In the genomic region with DNA sequence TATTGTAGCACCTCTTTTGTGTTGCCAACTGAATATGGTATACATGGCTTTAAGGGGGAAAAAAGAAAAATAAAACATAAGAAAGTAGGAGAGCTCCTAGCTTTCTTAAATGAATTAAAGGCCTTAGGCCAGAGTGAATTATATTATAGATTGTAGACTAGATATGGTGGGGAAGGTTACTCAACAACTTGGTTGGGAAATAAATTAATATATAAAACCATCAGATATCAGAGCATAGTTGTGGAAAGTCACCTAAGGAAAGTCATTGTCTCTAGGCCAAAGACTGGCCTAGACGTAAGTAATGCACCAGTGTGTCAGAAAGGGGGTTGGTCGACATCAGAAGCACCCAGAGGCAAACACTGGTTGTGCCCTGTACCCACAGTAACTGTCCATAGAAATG, we compare ENCODE assay signal across 10 cellular contexts.
DNase-seq lines count a peak whose midpoint lies in the region; ATAC-seq, FAIRE-seq and TF ChIP-seq lines count a peak whose summit lies in the region.
"Had no signal": no experiment of that assay in that cellular context is flagged by ENCODE, and none has a peak within 500 bp of the region (broad histone marks: within the 10 kb centered on the region; RNA-seq: fewer than 3 reads in every experiment).

No MANE protein-coding gene starts in this region.

- BruUV-seq in OCI-LY7 (replicated peaks; lab: Mats Ljungman, UMichigan), result no TSS peak

- peaks cover 0 to 5% (median 0%) of the 10 kb centered on the region in 8 donors for H3K9me3 Mint-ChIP-seq in CD4-positive, alpha-beta memory T cell
- H3K9me3 Mint-ChIP-seq: endodermal cell had no signal

- H3K4me2 ChIP-seq in OCI-LY7 (ENCODE audit: low read length), result peak overlapping the region; percentile 54; the same call in 1 of the 2 replicates

- in situ Hi-C loops in GM13977 (cut with MboI; ENCODE audit: low pct_unique_long_range_greater_than_20kb, low sequenced_read_pairs, unreplicated experiment), result no loop called here

- H3K9me3 ChIP-seq in CD4-positive, alpha-beta memory T cell (ENCODE audit: control insufficient read depth in 1 of 2, low read length in 2 of 2), result no peaks in the 10 kb centered on the region
- H3K9me3 ChIP-seq in OCI-LY7 (ENCODE audit: low read length) (no peaks in the 10 kb centered on the region), colonic mucosa (no peaks in the 10 kb centered on the region), pancreas (no peaks in the 10 kb centered on the region)

- no peak overlapping the region for H3K4me3 ChIP-seq in CD4-positive, alpha-beta memory T cell (ENCODE audit: low read length in 2 of 2)
- H3K4me3 ChIP-seq in OCI-LY7 (ENCODE audit: low read depth, low read length, poor library complexity, severe bottlenecking), result no peak overlapping the region
- no peak overlapping the region for H3K4me3 ChIP-seq in colonic mucosa
- H3K4me3 ChIP-seq in pancreas, result no peak overlapping the region

- H3K4me1 ChIP-seq in CD4-positive, alpha-beta memory T cell (ENCODE audit: insufficient read depth, low read length), result peaks cover 53% of the 10 kb centered on the region
- peaks cover 14% of the 10 kb centered on the region for H3K4me1 ChIP-seq in OCI-LY7 (ENCODE audit: insufficient read depth, low read length, poor library complexity, severe bottlenecking)
- no peaks in the 10 kb centered on the region for H3K4me1 ChIP-seq in colonic mucosa
- peaks cover 25 to 40% (median 37%) of the 10 kb centered on the region in 3 donors for H3K4me1 ChIP-seq in pancreas

- CTCF ChIA-PET in CD4-positive, alpha-beta memory T cell (lab: Charles Lee; ENCODE audit: partially characterized antibody), result interaction anchor here (1.2 to 1.7 kb wide), 2 partner anchors 278 to 570 kb away, joined by 3 to 4 read pairs; no protein-coding TSS in a partner anchor
- CTCF ChIA-PET in OCI-LY7 (lab: Charles Lee; ENCODE audit: unreplicated experiment), result no interaction called here

- H3K9ac ChIP-seq in colonic mucosa (ENCODE audit: low read depth in 2 of 2, low read length in 2 of 2), result no peak overlapping the region

- H4K20me1 ChIP-seq in OCI-LY7 (ENCODE audit: insufficient read depth, low read length), result no peaks in the 10 kb centered on the region

- H3K36me3 Mint-ChIP-seq in CD4-positive, alpha-beta memory T cell, result no peaks in the 10 kb centered on the region

- no peaks in the 10 kb centered on the region for H3K79me2 ChIP-seq in OCI-LY7 (ENCODE audit: insufficient read depth, low read depth, low read length)

- no peak overlapping the region for H2AFZ ChIP-seq in OCI-LY7 (ENCODE audit: low read length)

- no peaks in the 10 kb centered on the region for H3K36me3 ChIP-seq in CD4-positive, alpha-beta memory T cell (ENCODE audit: insufficient read depth, low read length)
- H3K36me3 ChIP-seq in OCI-LY7 (ENCODE audit: insufficient read depth, low read length) (no peaks in the 10 kb centered on the region), colonic mucosa (no peaks in the 10 kb centered on the region), pancreas (no peaks in the 10 kb centered on the region)

- ATAC-seq in pancreas (no peak), HG02763 (IDR thresholded peaks at IDR 0.05; ENCODE audit: unreplicated experiment) (no peak), GM18870 (IDR thresholded peaks at IDR 0.05; ENCODE audit: unreplicated experiment) (no peak), HG03565 (IDR thresholded peaks at IDR 0.05; ENCODE audit: unreplicated experiment) (no peak)

- whole genome bisulfite sequencing in pancreas, 2 donors, result 95 to 96% methylated on average over 2 of the region's 2 CpGs

- POLR2A ChIA-PET in CD4-positive, alpha-beta memory T cell (lab: Charles Lee; ENCODE audit: partially characterized antibody), result interaction anchor here (0.8 to 2.0 kb wide), 7 partner anchors 12 to 603 kb away, joined by 3 to 10 read pairs (median 3); partner anchors contain the start of gene ZFP36L1
- POLR2A ChIA-PET in OCI-LY7 (lab: Charles Lee), result interaction anchor here (0.6 to 1.1 kb wide), 3 partner anchors 17 to 375 kb away, joined by 3 read pairs; no protein-coding TSS in a partner anchor

- no peak for DNase-seq in CD4-positive, alpha-beta memory T cell
- DNase-seq in OCI-LY7 (ENCODE audit: low spot score), result no peak
- no peak for DNase-seq in colonic mucosa
- no peak for DNase-seq in pancreas
- no peak for DNase-seq in GM13977 (ENCODE audit: low spot score)
- DNase-seq: endodermal cell had no signal

- TF ChIP-seq CTCF in OCI-LY7 (conservative IDR thresholded peaks at IDR 0.05; ENCODE audit: low read length), result no peak
- TF ChIP-seq CTCF in colonic mucosa (IDR thresholded peaks at IDR 0.05), result no peak
- no peak for TF ChIP-seq CTCF in pancreas (IDR thresholded peaks at IDR 0.05)
- no peak for TF ChIP-seq CTCF in GM13977 (IDR thresholded peaks at IDR 0.05; ENCODE audit: extremely low read depth, insufficient read depth, missing control alignments)

- H3K9me2 ChIP-seq in OCI-LY7 (ENCODE audit: insufficient read depth, low read length), result no peaks in the 10 kb centered on the region

- H3K27me3 ChIP-seq in CD4-positive, alpha-beta memory T cell (ENCODE audit: insufficient read depth, low read length), result no peaks in the 10 kb centered on the region
- H3K27me3 ChIP-seq in colonic mucosa (no peaks in the 10 kb centered on the region), pancreas (no peaks in the 10 kb centered on the region)

- peak overlapping the region; percentile 31 for H3K27ac ChIP-seq in CD4-positive, alpha-beta memory T cell (ENCODE audit: low read depth, low read length)
- H3K27ac ChIP-seq in OCI-LY7 (ENCODE audit: low read depth, low read length, poor library complexity, severe bottlenecking) (peak overlapping the region; percentile 20), colonic mucosa (peak overlapping the region; percentile 67), pancreas (peak overlapping the region in 3 of 4 donors; percentile 49 to 82 (median 80))

- peaks cover 35 to 68% (median 52%) of the 10 kb centered on the region in 4 donors for H3K4me1 Mint-ChIP-seq in CD4-positive, alpha-beta memory T cell

- peak overlapping the region; percentile 82 to 98 (median 94) for H3K27ac Mint-ChIP-seq in CD4-positive, alpha-beta memory T cell
- H3K27ac Mint-ChIP-seq: endodermal cell had no signal

- no peaks in the 10 kb centered on the region for H3K27me3 Mint-ChIP-seq in CD4-positive, alpha-beta memory T cell

- intact Hi-C loops in CD4-positive, alpha-beta memory T cell (cut with micrococcal nuclease), result no loop called here
- intact Hi-C loops in OCI-LY7 (cut with micrococcal nuclease; ENCODE audit: unreplicated experiment) (no loop called here), colonic mucosa (cut with DNase I) (no loop called here), pancreas (cut with DNase I) (no loop called here)

- peak overlapping the region; percentile 74 to 92 (median 85) for H3K4me3 Mint-ChIP-seq in CD4-positive, alpha-beta memory T cell
- H3K4me3 Mint-ChIP-seq: endodermal cell had no signal

- no peak for FAIRE-seq in pancreas (lab: Jason Lieb, UNC)
- FAIRE-seq: G401.6 had no signal

Comparison
In these comparisons a context has a peak if more than half of its experiments do, and no peak if none do; other contexts are left out.
1. H3K27ac ChIP-seq: peak in every context shown above with its lines; median percentile 80 in pancreas; 67 in colonic mucosa; 31 in CD4-positive, alpha-beta memory T cell; 20 in OCI-LY7.